1 cellular context compared by ENCODE assay signal in genomic region chr16:10037771-10038170, GRCh38.
TF ChIP-seq lines count a peak whose summit lies in the region.

No MANE protein-coding gene starts in this region.

TF ChIP-seq in SK-N-SH, 30 proteins besides CTCF, POLR2A, EP300 and RAD21 (continued from another document):
- TF ChIP-seq PBX3 (IDR thresholded peaks at IDR 0.05) (no peak), FOXM1 (IDR thresholded peaks at IDR 0.05; ENCODE audit: low read depth) (no peak), MEF2A (IDR thresholded peaks at IDR 0.05; ENCODE audit: borderline replicate concordance, low read depth) (no peak), SIN3A (IDR thresholded peaks at IDR 0.05; ENCODE audit: borderline replicate concordance, low read depth, low read length) (no peak)
